ENCODE assay signal across 13 cellular contexts in genomic region chr16:80997964-80998620, GRCh38. TPM values are rescaled to one million over a fixed set of nuclear protein-coding genes. Genes with fewer than 3 reads are reported as not detected.
DNase-seq lines count a peak whose midpoint lies in the region; ATAC-seq, FAIRE-seq and TF ChIP-seq lines count a peak whose summit lies in the region.
"Had no signal": no experiment of that assay in that cellular context is flagged by ENCODE, and none has a peak within 500 bp of the region (broad histone marks: within the 10 kb centered on the region; RNA-seq: fewer than 3 reads in every experiment).

No MANE protein-coding gene starts in this region.

- intact Hi-C loops in HepG2 (cut with micrococcal nuclease; ENCODE audit: unreplicated experiment) (no loop called here), posterior vena cava (cut with DNase I) (no loop called here), head of caudate nucleus (cut with DNase I) (no loop called here)

- H3K36me3 Mint-ChIP-seq in activated T-cell treated with anti-CD3 and anti-CD28 coated beads, Interleukin-2, amount 50 U/mL, for 72 hours (ENCODE audit: insufficient read depth in 2 of 2): peaks cover 2 to 12% of the 10 kb centered on the region in 2 donors
- peaks cover 9% of the 10 kb centered on the region for H3K36me3 Mint-ChIP-seq in WTC11

- H3K9me3 Mint-ChIP-seq in activated T-cell treated with anti-CD3 and anti-CD28 coated beads, Interleukin-2, amount 50 U/mL, for 72 hours: no peaks in the 10 kb centered on the region
- peaks cover 17% of the 10 kb centered on the region for H3K9me3 Mint-ChIP-seq in WTC11

- no peak for TF ChIP-seq EP300 in HepG2 (IDR thresholded peaks at IDR 0.05; ENCODE audit: low read depth in 2 of 2, low read length in 2 of 2)
- TF ChIP-seq EP300 in HepG2 (CRISPR knock-in tag; IDR thresholded peaks at IDR 0.05; ENCODE audit: borderline replicate concordance): no peak

- no peak for TF ChIP-seq RAD21 in HepG2 (CRISPR knock-in tag; IDR thresholded peaks at IDR 0.05)

- H3K4me1 ChIP-seq in HepG2 (ENCODE audit: insufficient read depth, low read length) (peaks cover 81% of the 10 kb centered on the region), thoracic aorta (ENCODE audit: control insufficient read depth in 1 of 2, low read depth in 2 of 2) (no peaks in the 10 kb centered on the region)
- H3K4me1 ChIP-seq: SJCRH30 had no signal

- no peak overlapping the region for H2AFZ ChIP-seq in HepG2 (ENCODE audit: low read length)

- peaks cover 80% of the 10 kb centered on the region for H3K4me1 Mint-ChIP-seq in activated T-cell treated with anti-CD3 and anti-CD28 coated beads, Interleukin-2, amount 50 U/mL, for 72 hours (ENCODE audit: low read depth)
- peaks cover 9% of the 10 kb centered on the region for H3K4me1 Mint-ChIP-seq in WTC11

- no peaks in the 10 kb centered on the region for H3K27me3 Mint-ChIP-seq in activated T-cell treated with anti-CD3 and anti-CD28 coated beads, Interleukin-2, amount 50 U/mL, for 72 hours (ENCODE audit: low read depth)
- H3K27me3 Mint-ChIP-seq in WTC11 (ENCODE audit: low read depth): no peaks in the 10 kb centered on the region

- TF ChIP-seq CTCF in WTC11 (IDR thresholded peaks at IDR 0.05) (no peak), HepG2 (CRISPR knock-in tag; IDR thresholded peaks at IDR 0.05) (no peak), thoracic aorta (IDR thresholded peaks at IDR 0.05) (no peak)

- H3K27me3 ChIP-seq in HepG2 (ENCODE audit: control insufficient read depth in 1 of 2, insufficient read depth in 2 of 2, low read length in 2 of 2) (no peaks in the 10 kb centered on the region), thoracic aorta (replicated peaks; ENCODE audit: insufficient read depth) (no peaks in the 10 kb centered on the region)
- H3K27me3 ChIP-seq: MG63, right atrium auricular region, SJCRH30, tibial artery had no signal

- BruUV-seq in HepG2 (replicated peaks; lab: Mats Ljungman, UMichigan): TSS peak; percentile 91

- H3K27ac ChIP-seq in HepG2 (ENCODE audit: extremely low read length, insufficient read depth, low read length) (peak overlapping the region; percentile 72), thoracic aorta (no peak overlapping the region)
- H3K27ac ChIP-seq: SJCRH30, tibial artery had no signal

- peak overlapping the region; percentile 99 for H3K27ac Mint-ChIP-seq in activated T-cell treated with anti-CD3 and anti-CD28 coated beads, Interleukin-2, amount 50 U/mL, for 72 hours
- no peak overlapping the region for H3K27ac Mint-ChIP-seq in WTC11

- CTCF ChIA-PET in WTC11 (lab: Charles Lee): interaction anchor here (0.5 to 1.0 kb wide), 2 partner anchors 38 to 78 kb away, joined by 3 to 6 read pairs; no protein-coding TSS in a partner anchor
- CTCF ChIA-PET in HepG2 (lab: Yijun Ruan, JAX; ENCODE audit: low intra/inter-chr PET ratio, low total read pairs): no interaction called here

- H3K4me3 ChIP-seq in HepG2 (replicated peaks in 1 of 3; ENCODE audit: insufficient read depth in 1 of 3, low read depth in 2 of 3, low read length in 3 of 3) (peak overlapping the region in 2 of 3 experiments; percentile 27 to 52; a peak in 3 of 6 replicates), thoracic aorta (peak overlapping the region; percentile 39)
- H3K4me3 ChIP-seq: MG63, SJCRH30 had no signal

- H3K9me3 ChIP-seq in HepG2 (ENCODE audit: low read length) (no peaks in the 10 kb centered on the region; the same call in 1 of the 2 replicates), thoracic aorta (no peaks in the 10 kb centered on the region)
- H3K9me3 ChIP-seq: MG63, right atrium auricular region, SJCRH30, tibial artery had no signal

- POLR2A ChIA-PET in WTC11 (lab: Charles Lee) (interaction anchor here (0.6 to 0.7 kb wide), 3 partner anchors 58 to 475 kb away, joined by 3 to 6 read pairs (median 4); no protein-coding TSS in a partner anchor), HepG2 (lab: Yijun Ruan, JAX) (interaction anchor here (1.3 to 1.6 kb wide), 2 partner anchors 9 to 79 kb away, joined by 3 to 19 read pairs; partner anchors contain the start of genes C16orf46, CENPN and CMC2)

- no peak for ATAC-seq in activated T-cell treated with anti-CD3 and anti-CD28 coated beads, Interleukin-2, amount 50 U/mL, for 72 hours (replicated peaks in 1 of 2)
- ATAC-seq in WTC11: no peak
- no peak for ATAC-seq in HepG2
- no peak for ATAC-seq in thoracic aorta (ENCODE audit: insufficient number of reproducible peaks, low FRiP score, low read depth)
- no peak for ATAC-seq in GM19328 (IDR thresholded peaks at IDR 0.05; ENCODE audit: unreplicated experiment)

- peak overlapping the region; percentile 59 for H3K9ac ChIP-seq in HepG2 (ENCODE audit: insufficient read depth, low read depth, low read length)

- no peak for TF ChIP-seq POLR2A in HepG2 (IDR thresholded peaks at IDR 0.05; ENCODE audit: insufficient read depth in 1 of 2, low read depth in 2 of 2, low read length in 2 of 2)

- H4K20me1 ChIP-seq in HepG2 (ENCODE audit: insufficient read depth, low read length): peaks cover 3% of the 10 kb centered on the region; the same call in 1 of the 2 replicates

- no peak for FAIRE-seq in HepG2 (lab: Jason Lieb, UNC)

- in situ Hi-C loops in HepG2 (cut with HindIII; ENCODE audit: extremely low pct_ligation_motif_present, low pct_unique_long_range_greater_than_20kb): no loop called here

- no peak for DNase-seq in activated T-cell treated with anti-CD3 and anti-CD28 coated beads, Interleukin-2, amount 50 U/mL, for 72 hours
- no peak for DNase-seq in activated T-cell treated with anti-CD3 and anti-CD28 coated beads for 4 hours
- DNase-seq in WTC11 (ENCODE audit: low spot score): no peak
- no peak for DNase-seq in HepG2 (ENCODE audit: low spot score)
- DNase-seq in thoracic aorta (ENCODE audit: low spot score): no peak
- no peak for DNase-seq in posterior vena cava (ENCODE audit: low spot score)
- DNase-seq in head of caudate nucleus: no peak
- DNase-seq: GDM1, MG63, SJCRH30, tibial artery had no signal

- H3K4me3 Mint-ChIP-seq in activated T-cell treated with anti-CD3 and anti-CD28 coated beads, Interleukin-2, amount 50 U/mL, for 72 hours: peak overlapping the region; percentile 5 to 90
- no peak overlapping the region for H3K4me3 Mint-ChIP-seq in WTC11

- peak overlapping the region; percentile 74 for H3K4me2 ChIP-seq in HepG2 (ENCODE audit: low read depth, low read length)

- H3K79me2 ChIP-seq in HepG2 (ENCODE audit: insufficient read depth, low read length): peaks cover 98% of the 10 kb centered on the region

- H3K36me3 ChIP-seq in HepG2 (replicated peaks in 1 of 2; ENCODE audit: control insufficient read depth in 1 of 2, insufficient read depth in 2 of 2, low read length in 2 of 2): no peaks in the 10 kb centered on the region
- no peaks in the 10 kb centered on the region for H3K36me3 ChIP-seq in thoracic aorta
- H3K36me3 ChIP-seq: MG63, right atrium auricular region, SJCRH30, tibial artery had no signal

- WGBS in HepG2 (ENCODE audit: low lambda C conversion rate): 96% methylated on average over 7 of the region's 7 CpGs

RNA-seq across cellular contexts. Expression of gene CMC2, which starts 8.6 kb away (rescaled TPM):
- 100 to 1,000 TPM; 114 to 121 TPM for total RNA-seq in activated T-cell treated with anti-CD3 and anti-CD28 coated beads, Interleukin-2, amount 50 U/mL, for 72 hours
- 76.6 to 79.3 TPM (median 78.9 TPM) in 3 replicates for total RNA-seq in WTC11 (2021)
- total RNA-seq in HepG2 (2016; rRNA removed; fragmentation: Illumina TruSeq; extraction: Trizol): 129 and 147 TPM in 2 replicates
- 111 and 171 TPM in 2 replicates for total RNA-seq in HepG2 (2016; cell fraction: cytosol; rRNA removed; fragmentation: Illumina TruSeq; extraction: Trizol; ENCODE audit: low read depth)
- total RNA-seq in HepG2 (2016; cell fraction: insoluble cytoplasmic fraction; rRNA removed; fragmentation: Illumina TruSeq; extraction: Trizol): 118 and 155 TPM in 2 replicates
- total RNA-seq in HepG2 (2016; cell fraction: membrane; rRNA removed; fragmentation: Illumina TruSeq; extraction: Trizol): 132 and 180 TPM in 2 replicates
- total RNA-seq in HepG2 (2016; cell fraction: nucleus; rRNA removed; fragmentation: Illumina TruSeq; extraction: Trizol): 49.2 and 54.6 TPM in 2 replicates
- polyA plus RNA-seq in HepG2 (2011; rRNA removed): 92.1 and 116 TPM in 2 replicates
- 134 and 148 TPM in 2 replicates for polyA plus RNA-seq in HepG2 (2011; cell fraction: cytosol; rRNA removed)
- 22.2 and 24.5 TPM in 2 replicates for polyA plus RNA-seq in HepG2 (2011; cell fraction: nucleus; rRNA removed)
- polyA plus RNA-seq in HepG2 (2012): 81.8 and 85.6 TPM in 2 replicates
- 157 and 235 TPM in 2 replicates for polyA plus RNA-seq in HepG2 (2016; cell fraction: cytosol; fragmentation: Illumina TruSeq; extraction: Trizol; ENCODE audit: low read depth)
- 172 and 176 TPM in 2 replicates for polyA plus RNA-seq in HepG2 (2016; cell fraction: insoluble cytoplasmic fraction; fragmentation: Illumina TruSeq; extraction: Trizol; ENCODE audit: low read depth)
- 133 and 179 TPM in 2 replicates for polyA plus RNA-seq in HepG2 (2016; cell fraction: membrane; fragmentation: Illumina TruSeq; extraction: Trizol; ENCODE audit: low read depth)
- polyA plus RNA-seq in HepG2 (2016; cell fraction: nucleus; fragmentation: Illumina TruSeq; extraction: Trizol; ENCODE audit: insufficient read depth, low read depth): 86.6 and 97.5 TPM in 2 replicates
- polyA minus RNA-seq in HepG2 (2011; rRNA and poly(A)+ RNA removed; ENCODE audit: low replicate concordance): 70.9 and 71.9 TPM in 2 replicates
- 19.8 and 22.3 TPM in 2 replicates for polyA minus RNA-seq in HepG2 (2011; cell fraction: cytosol; rRNA and poly(A)+ RNA removed)
- 35.4 and 68.6 TPM in 2 replicates for polyA minus RNA-seq in HepG2 (2011; cell fraction: nucleus; rRNA and poly(A)+ RNA removed)
- 10 to 100 TPM; 20.5 to 61.7 TPM for total RNA-seq in thoracic aorta
- total RNA-seq in posterior vena cava: 10 to 100 TPM; 34.8 to 46.1 TPM

RNA-seq across cellular contexts. Expression of gene CENPN, which starts 8.9 kb away (rescaled TPM):
- 10 to 100 TPM; 62.0 to 64.1 TPM for total RNA-seq in activated T-cell treated with anti-CD3 and anti-CD28 coated beads, Interleukin-2, amount 50 U/mL, for 72 hours
- total RNA-seq in WTC11 (2021) (47.4 to 49.7 TPM (median 48.5 TPM) in 3 replicates), HepG2 (2016; rRNA removed; fragmentation: Illumina TruSeq; extraction: Trizol) (129 and 193 TPM in 2 replicates), thoracic aorta (10 to 100 TPM in 1 of 2 donors, 1 to 10 TPM in 1; 7.8 to 48.1 TPM), posterior vena cava (1 to 10 TPM; 4.2 to 6.4 TPM)
- 98.3 and 119 TPM in 2 replicates for total RNA-seq in HepG2 (2016; cell fraction: cytosol; rRNA removed; fragmentation: Illumina TruSeq; extraction: Trizol; ENCODE audit: low read depth)
- 133 and 185 TPM in 2 replicates for total RNA-seq in HepG2 (2016; cell fraction: insoluble cytoplasmic fraction; rRNA removed; fragmentation: Illumina TruSeq; extraction: Trizol)
- 180 and 185 TPM in 2 replicates for total RNA-seq in HepG2 (2016; cell fraction: membrane; rRNA removed; fragmentation: Illumina TruSeq; extraction: Trizol)
- 46.2 and 59.6 TPM in 2 replicates for total RNA-seq in HepG2 (2016; cell fraction: nucleus; rRNA removed; fragmentation: Illumina TruSeq; extraction: Trizol)
- 17.3 and 29.7 TPM in 2 replicates for polyA plus RNA-seq in HepG2 (2011; rRNA removed)
- 15.2 and 17.8 TPM in 2 replicates for polyA plus RNA-seq in HepG2 (2011; cell fraction: cytosol; rRNA removed)
- polyA plus RNA-seq in HepG2 (2011; cell fraction: nucleus; rRNA removed): 8.3 and 10.1 TPM in 2 replicates
- 46.5 and 70.0 TPM in 2 replicates for polyA plus RNA-seq in HepG2 (2012)
- polyA plus RNA-seq in HepG2 (2016; cell fraction: cytosol; fragmentation: Illumina TruSeq; extraction: Trizol; ENCODE audit: low read depth): 113 and 120 TPM in 2 replicates
- 123 and 135 TPM in 2 replicates for polyA plus RNA-seq in HepG2 (2016; cell fraction: insoluble cytoplasmic fraction; fragmentation: Illumina TruSeq; extraction: Trizol; ENCODE audit: low read depth)
- polyA plus RNA-seq in HepG2 (2016; cell fraction: membrane; fragmentation: Illumina TruSeq; extraction: Trizol; ENCODE audit: low read depth): 123 and 146 TPM in 2 replicates
- polyA plus RNA-seq in HepG2 (2016; cell fraction: nucleus; fragmentation: Illumina TruSeq; extraction: Trizol; ENCODE audit: insufficient read depth, low read depth): 40.0 and 50.9 TPM in 2 replicates
- polyA minus RNA-seq in HepG2 (2011; rRNA and poly(A)+ RNA removed; ENCODE audit: low replicate concordance): 17.1 and 164 TPM in 2 replicates
- polyA minus RNA-seq in HepG2 (2011; cell fraction: cytosol; rRNA and poly(A)+ RNA removed): 14.1 and 16.1 TPM in 2 replicates
- 17.9 and 25.4 TPM in 2 replicates for polyA minus RNA-seq in HepG2 (2011; cell fraction: nucleus; rRNA and poly(A)+ RNA removed)

RNA-seq across cellular contexts. Expression of gene ATMIN, which starts 37.5 kb away (rescaled TPM):
- 10 to 100 TPM; 19.2 to 23.9 TPM for total RNA-seq in activated T-cell treated with anti-CD3 and anti-CD28 coated beads, Interleukin-2, amount 50 U/mL, for 72 hours
- total RNA-seq in WTC11 (2021) (36.0 to 43.1 TPM (median 37.2 TPM) in 3 replicates), HepG2 (2016; rRNA removed; fragmentation: Illumina TruSeq; extraction: Trizol) (60.4 and 74.7 TPM in 2 replicates), thoracic aorta (10 to 100 TPM; 32.0 to 32.5 TPM), posterior vena cava (10 to 100 TPM; 24.8 to 27.3 TPM)
- total RNA-seq in HepG2 (2016; cell fraction: cytosol; rRNA removed; fragmentation: Illumina TruSeq; extraction: Trizol; ENCODE audit: low read depth): 33.0 and 38.8 TPM in 2 replicates
- total RNA-seq in HepG2 (2016; cell fraction: insoluble cytoplasmic fraction; rRNA removed; fragmentation: Illumina TruSeq; extraction: Trizol): 61.5 and 70.5 TPM in 2 replicates
- total RNA-seq in HepG2 (2016; cell fraction: membrane; rRNA removed; fragmentation: Illumina TruSeq; extraction: Trizol): 116 and 141 TPM in 2 replicates
- total RNA-seq in HepG2 (2016; cell fraction: nucleus; rRNA removed; fragmentation: Illumina TruSeq; extraction: Trizol): 37.1 and 38.6 TPM in 2 replicates
- 30.4 and 34.6 TPM in 2 replicates for polyA plus RNA-seq in HepG2 (2011; rRNA removed)
- polyA plus RNA-seq in HepG2 (2011; cell fraction: cytosol; rRNA removed): 18.8 and 33.3 TPM in 2 replicates
- 12.4 and 15.2 TPM in 2 replicates for polyA plus RNA-seq in HepG2 (2011; cell fraction: nucleus; rRNA removed)
- 26.9 TPM in 2 replicates for polyA plus RNA-seq in HepG2 (2012)
- polyA plus RNA-seq in HepG2 (2016; cell fraction: cytosol; fragmentation: Illumina TruSeq; extraction: Trizol; ENCODE audit: low read depth): 52.2 and 56.7 TPM in 2 replicates
- 70.0 and 73.6 TPM in 2 replicates for polyA plus RNA-seq in HepG2 (2016; cell fraction: insoluble cytoplasmic fraction; fragmentation: Illumina TruSeq; extraction: Trizol; ENCODE audit: low read depth)
- polyA plus RNA-seq in HepG2 (2016; cell fraction: membrane; fragmentation: Illumina TruSeq; extraction: Trizol; ENCODE audit: low read depth): 113 and 129 TPM in 2 replicates
- polyA plus RNA-seq in HepG2 (2016; cell fraction: nucleus; fragmentation: Illumina TruSeq; extraction: Trizol; ENCODE audit: insufficient read depth, low read depth): 53.5 and 53.8 TPM in 2 replicates
- 32.5 and 50.4 TPM in 2 replicates for polyA minus RNA-seq in HepG2 (2011; rRNA and poly(A)+ RNA removed; ENCODE audit: low replicate concordance)
- polyA minus RNA-seq in HepG2 (2011; cell fraction: cytosol; rRNA and poly(A)+ RNA removed): 25.9 and 27.0 TPM in 2 replicates
- 22.4 and 30.6 TPM in 2 replicates for polyA minus RNA-seq in HepG2 (2011; cell fraction: nucleus; rRNA and poly(A)+ RNA removed)
